In genomic region chr6:96837138-96837971, GRCh38 we compare ENCODE assay signal across 8 cellular contexts. TPM values are rescaled to one million over a fixed set of nuclear protein-coding genes. Genes with fewer than 3 reads are reported as not detected.
DNase-seq lines count a peak whose midpoint lies in the region; ATAC-seq and TF ChIP-seq lines count a peak whose summit lies in the region.

A gene with protein sequence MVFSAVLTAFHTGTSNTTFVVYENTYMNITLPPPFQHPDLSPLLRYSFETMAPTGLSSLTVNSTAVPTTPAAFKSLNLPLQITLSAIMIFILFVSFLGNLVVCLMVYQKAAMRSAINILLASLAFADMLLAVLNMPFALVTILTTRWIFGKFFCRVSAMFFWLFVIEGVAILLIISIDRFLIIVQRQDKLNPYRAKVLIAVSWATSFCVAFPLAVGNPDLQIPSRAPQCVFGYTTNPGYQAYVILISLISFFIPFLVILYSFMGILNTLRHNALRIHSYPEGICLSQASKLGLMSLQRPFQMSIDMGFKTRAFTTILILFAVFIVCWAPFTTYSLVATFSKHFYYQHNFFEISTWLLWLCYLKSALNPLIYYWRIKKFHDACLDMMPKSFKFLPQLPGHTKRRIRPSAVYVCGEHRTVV (minus strand): TSS chr6:96837477. CDS start chr6:96799731, 37,746 bp downstream.

- no peaks in the 10 kb centered on the region for H3K9me2 ChIP-seq in GM23248 (ENCODE audit: insufficient read depth)

- H4K20me1 ChIP-seq in GM23248 (ENCODE audit: insufficient read depth), result no peaks in the 10 kb centered on the region

- H3K4me1 Mint-ChIP-seq in activated naive CD8-positive, alpha-beta T cell treated with anti-CD3 and anti-CD28 coated beads for 36 hours, result peaks cover 12% of the 10 kb centered on the region

- H3K4me1 ChIP-seq in GM23248 (ENCODE audit: insufficient read depth), result no peaks in the 10 kb centered on the region
- H3K4me1 ChIP-seq in heart right ventricle, result peaks cover 0 to 23% (median 15%) of the 10 kb centered on the region in 9 donors
- no peaks in the 10 kb centered on the region for H3K4me1 ChIP-seq in urinary bladder (ENCODE audit: insufficient read depth)

- peak within 1 kb of the TSS; percentile 85 for H3K4me2 ChIP-seq in GM23248 (ENCODE audit: unreplicated experiment)

- H3K4me3 Mint-ChIP-seq in activated naive CD8-positive, alpha-beta T cell treated with anti-CD3 and anti-CD28 coated beads for 36 hours, result peak within 1 kb of the TSS; percentile 85

- H3K27me3 ChIP-seq in GM23248 (replicated peaks; ENCODE audit: insufficient read depth) (peaks cover 33% of the 10 kb centered on the region), heart right ventricle (peaks cover 0 to 46% (median 4%) of the 10 kb centered on the region in 7 donors)

- intact Hi-C loops in heart right ventricle (cut with DNase I), result loop anchor here in 2 of 10 donors (5.0 kb wide), 1 partner anchor 60 kb away; the partner anchor contains the start of gene NDUFAF4 (in 2 of the 2)
- intact Hi-C loops in posterior vena cava (cut with DNase I), result no loop called here

- peak within 1 kb of the TSS; percentile 84 for H3K4me3 ChIP-seq in GM23248
- H3K4me3 ChIP-seq in heart right ventricle, result peak within 1 kb of the TSS; percentile 42 to 92 (median 76)
- H3K4me3 ChIP-seq in urinary bladder (ENCODE audit: low read depth, low read length), result peak within 1 kb of the TSS; percentile 70

- H3K27ac Mint-ChIP-seq in activated naive CD8-positive, alpha-beta T cell treated with anti-CD3 and anti-CD28 coated beads for 36 hours, result peak within 1 kb of the TSS; percentile 35

- ATAC-seq in heart right ventricle, result peak; percentile 82 to 94 (median 89)

- H3K36me3 ChIP-seq in GM23248 (ENCODE audit: low read depth), result no peaks in the 10 kb centered on the region
- peaks cover under 1% of the 10 kb centered on the region; the same call in 1 of the 2 replicates for H3K36me3 ChIP-seq in KOPT-K1 (ENCODE audit: insufficient read depth, low read length)
- no peaks in the 10 kb centered on the region for H3K36me3 ChIP-seq in heart right ventricle
- no peaks in the 10 kb centered on the region for H3K36me3 ChIP-seq in urinary bladder (ENCODE audit: insufficient read depth)

- no peaks in the 10 kb centered on the region for H3K9me3 Mint-ChIP-seq in activated naive CD8-positive, alpha-beta T cell treated with anti-CD3 and anti-CD28 coated beads for 36 hours

- DNase-seq in G401 (ENCODE audit: low spot score) (peak; percentile 44), GM23248 (peak; percentile 72), SK-N-DZ (ENCODE audit: low spot score) (peak; percentile 91), heart right ventricle (peak; percentile 48 to 54), posterior vena cava (ENCODE audit: low spot score) (peak; percentile 89)
- peak; percentile 75 for DNase-seq in activated naive CD8-positive, alpha-beta T cell treated with anti-CD3 and anti-CD28 coated beads for 36 hours

- H3K9ac ChIP-seq in GM23248, result peak within 1 kb of the TSS; percentile 39

- H3F3A ChIP-seq in GM23248 (ENCODE audit: insufficient read depth), result 0 out of 2 replicates have a peak, but pooled peaks cover 3% of the 10 kb centered on the region

- H3K9me3 ChIP-seq in GM23248 (ENCODE audit: low read depth) (no peaks in the 10 kb centered on the region), KOPT-K1 (ENCODE audit: insufficient read depth, low read length, poor library complexity, severe bottlenecking) (no peaks in the 10 kb centered on the region), heart right ventricle (no peaks in the 10 kb centered on the region)

- H3K27ac ChIP-seq in GM23248 (no peak within 1 kb of the TSS), KOPT-K1 (ENCODE audit: low read depth, low read length, poor library complexity, severe bottlenecking) (peak within 1 kb of the TSS; percentile 77), heart right ventricle (peak within 1 kb of the TSS in 5 of 10 donors; percentile 24 to 49 (median 33)), urinary bladder (ENCODE audit: low read depth) (no peak within 1 kb of the TSS)

- in situ Hi-C loops in G401 (cut with HindIII; ENCODE audit: low sequenced_read_pairs) (no loop called here), GM23248 (cut with MboI) (no loop called here)

- H3K27me3 Mint-ChIP-seq in activated naive CD8-positive, alpha-beta T cell treated with anti-CD3 and anti-CD28 coated beads for 36 hours, result peaks cover 65% of the 10 kb centered on the region

- no peaks in the 10 kb centered on the region for H3K36me3 Mint-ChIP-seq in activated naive CD8-positive, alpha-beta T cell treated with anti-CD3 and anti-CD28 coated beads for 36 hours

- peak within 1 kb of the TSS; percentile 90 for H2AFZ ChIP-seq in GM23248

- no peaks in the 10 kb centered on the region for H3K79me2 ChIP-seq in GM23248 (ENCODE audit: insufficient read depth)

- 1 to 2% methylated on average over 63 to 75 of the region's 77 CpGs for WGBS in GM23248 (ENCODE audit: low coverage in 1 of 2, low lambda C conversion rate in 2 of 2, missing lambda C conversion rate in 2 of 2), 2 experiments
- WGBS in heart right ventricle, 2 donors, result 1% methylated on average over 77 of the region's 77 CpGs
- under 1% methylated on average over 77 of the region's 77 CpGs for WGBS in urinary bladder

- TF ChIP-seq CTCF in heart right ventricle (IDR thresholded peaks at IDR 0.05), result peak in 1 of 9 donors; percentile 6

RNA-seq across cellular contexts. Expression of the gene that starts here (rescaled TPM):
- not detected in 2 replicates for total RNA-seq in G401 (2014; rRNA removed; shearing (Covaris generic))
- 0.11 and 0.13 TPM in 2 replicates for total RNA-seq in GM23248 (2014; rRNA removed; shearing (Covaris generic))
- polyA plus RNA-seq in GM23248 (2016; fragmentation: Nextera tagmentation; extraction: Ambion mirVana) (0.10 and 0.11 TPM in 2 replicates), heart right ventricle (under 1 TPM; 0.06 to 0.44 TPM), urinary bladder (1.1 TPM)
- 6.1 and 6.3 TPM in 2 replicates for polyA plus RNA-seq in SK-N-DZ (2014; cell fraction: cytosol; rRNA removed)
- polyA plus RNA-seq in SK-N-DZ (2014; cell fraction: nucleus; rRNA removed), result 3.8 and 5.2 TPM in 2 replicates
- total RNA-seq in activated naive CD8-positive, alpha-beta T cell treated with anti-CD3 and anti-CD28 coated beads for 36 hours, result 1 to 10 TPM in 1 of 2 experiments, under 1 TPM in 1; 0.85 to 1.0 TPM
- total RNA-seq in heart right ventricle (1 to 10 TPM in 5 of 10 donors, under 1 TPM in 5; 0.15 to 2.5 (median 1.2) TPM), posterior vena cava (under 1 TPM; 0.56 to 0.90 TPM), urinary bladder (9.7 TPM)

Comparison
In these comparisons a context has a peak if more than half of its experiments do, and no peak if none do; other contexts are left out.
1. Peak in DNase-seq in G401; RNA of the gene not detected or under 1 TPM.
2. Peak in DNase-seq, H3K4me3 ChIP-seq, H3K9ac ChIP-seq and H3K4me2 ChIP-seq in GM23248; RNA of the gene not detected or under 1 TPM.
3. Peak in DNase-seq in posterior vena cava; RNA of the gene not detected or under 1 TPM.